Comparison of ENCODE assay signal across 25 cellular contexts in the genomic region with DNA sequence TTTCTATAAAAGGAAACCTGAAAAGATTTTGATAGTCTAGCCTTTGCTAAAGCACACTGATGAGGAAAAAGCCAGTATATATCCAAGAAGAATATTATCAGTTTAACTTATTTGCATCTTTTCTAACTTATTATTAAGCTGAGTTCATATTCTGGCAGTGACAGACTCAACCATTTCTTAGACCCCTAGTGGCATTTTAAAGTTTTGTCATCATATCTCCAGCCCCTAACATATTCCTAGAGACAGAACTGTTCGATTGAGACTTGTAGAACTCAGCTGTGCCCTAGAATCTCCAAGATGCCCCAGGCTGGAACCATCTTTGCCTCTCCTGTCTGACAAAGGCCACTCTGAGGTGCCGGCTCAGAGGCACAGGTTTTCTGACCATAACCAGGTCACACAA.
DNase-seq lines count a peak whose midpoint lies in the region; ATAC-seq and TF ChIP-seq lines count a peak whose summit lies in the region.
"Had no signal": no experiment of that assay in that cellular context is flagged by ENCODE, and none has a peak within 500 bp of the region (broad histone marks: within the 10 kb centered on the region; RNA-seq: fewer than 3 reads in every experiment).

No MANE protein-coding gene starts in this region.

- peaks cover 27% of the 10 kb centered on the region for H3K4me1 Mint-ChIP-seq in neural crest cell
- H3K4me1 Mint-ChIP-seq: activated CD4-positive, alpha-beta T cell treated with anti-CD3 and anti-CD28 coated beads, Interleukin-2, amount 10 ng/mL, durations not matched to agents 7 days and 5 days; CD14-positive monocyte had no signal

- peaks cover 2% of the 10 kb centered on the region for H3K9me3 Mint-ChIP-seq in neural crest cell
- H3K9me3 Mint-ChIP-seq: activated CD4-positive, alpha-beta T cell treated with anti-CD3 and anti-CD28 coated beads, Interleukin-2, amount 10 ng/mL, durations not matched to agents 7 days and 5 days; activated T-cell treated with anti-CD3 and anti-CD28 coated beads, Interleukin-2, amount 50 U/mL, for 24 hours; CD14-positive monocyte; dendritic cell treated with granulocyte-macrophage colony-stimulating factor and Interleukin-4, amounts not matched to agents 40 ng/mL and 50 ng/mL, for 4 days had no signal

- CTCF ChIA-PET in PC-3 (lab: Charles Lee): no interaction called here

- no peaks in the 10 kb centered on the region for H3K79me2 ChIP-seq in PC-3 (ENCODE audit: low read length)

- no peaks in the 10 kb centered on the region for H3K36me3 Mint-ChIP-seq in neural crest cell (ENCODE audit: low read depth)
- H3K36me3 Mint-ChIP-seq: CD14-positive monocyte had no signal

- H3K4me2 ChIP-seq in PC-3 (ENCODE audit: low read length): no peak overlapping the region

- DNase-seq in DMS 273 (lab: John Stamatoyannopoulos, UW; ENCODE audit: unreplicated experiment): peak; percentile 19
- peak; percentile 28 for DNase-seq in HuH-7 (ENCODE audit: low spot score)
- DNase-seq in PC-3: peak; percentile 14
- no peak for DNase-seq in neural crest cell (ENCODE audit: low read depth, low spot score)
- no peak for DNase-seq in stimulated activated CD4-positive, alpha-beta T cell treated with anti-CD3 and anti-CD28 coated beads, Interleukin-12 subunit alpha, Interleukin-12 subunit beta, amount 100 ng/mL, for 4 hours
- no peak for DNase-seq in T-helper 9 cell
- DNase-seq: activated CD4-positive, alpha-beta T cell treated with anti-CD3 and anti-CD28 coated beads, Interleukin-2, amount 10 ng/mL, durations not matched to agents 7 days and 5 days; activated gamma-delta T cell treated with Interleukin-2 at 50 U/mL for 16 hours; activated T-cell treated with anti-CD3 and anti-CD28 coated beads, Interleukin-2, amount 50 U/mL, for 24 hours; Calu3; caudate nucleus; gastrocnemius medialis; hypothalamus; KBM-7; left lung; mesenchymal stem cell; NCI-H146; SHP77; stimulated activated CD8-positive, alpha-beta memory T cell treated with anti-CD3 and anti-CD28 coated beads, Interleukin-4, amount 100 ng/mL, for 48 hours; SW 1271; T1000 had no signal

- TF ChIP-seq CTCF in PC-3 (conservative IDR thresholded peaks at IDR 0.05; ENCODE audit: low read depth, low read length) (peak; percentile 36; the same call in 1 of the 2 replicates), neural crest cell (conservative IDR thresholded peaks at IDR 0.05) (peak; percentile 39)

- POLR2A ChIA-PET in PC-3 (lab: Charles Lee; ENCODE audit: unreplicated experiment): no interaction called here

- no peak overlapping the region for H3K4me3 ChIP-seq in PC-3 (ENCODE audit: low read length)
- H3K4me3 ChIP-seq: gastrocnemius medialis, left lung, skin epidermis had no signal

- no peak overlapping the region for H3K9ac ChIP-seq in PC-3 (ENCODE audit: low read length)

- no peaks in the 10 kb centered on the region for H3K27me3 Mint-ChIP-seq in neural crest cell (ENCODE audit: low read depth)
- H3K27me3 Mint-ChIP-seq: activated CD4-positive, alpha-beta T cell treated with anti-CD3 and anti-CD28 coated beads, Interleukin-2, amount 10 ng/mL, durations not matched to agents 7 days and 5 days; activated T-cell treated with anti-CD3 and anti-CD28 coated beads, Interleukin-2, amount 50 U/mL, for 24 hours; dendritic cell treated with granulocyte-macrophage colony-stimulating factor and Interleukin-4, amounts not matched to agents 40 ng/mL and 50 ng/mL, for 4 days had no signal

- H3K4me3 Mint-ChIP-seq in neural crest cell: no peak overlapping the region
- H3K4me3 Mint-ChIP-seq: activated CD4-positive, alpha-beta T cell treated with anti-CD3 and anti-CD28 coated beads, Interleukin-2, amount 10 ng/mL, durations not matched to agents 7 days and 5 days; activated T-cell treated with anti-CD3 and anti-CD28 coated beads, Interleukin-2, amount 50 U/mL, for 24 hours; CD14-positive monocyte; dendritic cell treated with granulocyte-macrophage colony-stimulating factor and Interleukin-4, amounts not matched to agents 40 ng/mL and 50 ng/mL, for 4 days had no signal

- no peak overlapping the region for H2AFZ ChIP-seq in PC-3 (ENCODE audit: low read length)

- H4K20me1 ChIP-seq in PC-3 (ENCODE audit: low read length): no peaks in the 10 kb centered on the region

- H3K9me3 ChIP-seq in PC-3 (ENCODE audit: low read length): no peaks in the 10 kb centered on the region
- H3K9me3 ChIP-seq: gastrocnemius medialis, left lung had no signal

- H3F3A ChIP-seq in PC-3 (ENCODE audit: low read length, unreplicated experiment): no peaks in the 10 kb centered on the region

- ATAC-seq in PC-3: no peak
- ATAC-seq in HG03139 (IDR thresholded peaks at IDR 0.05; ENCODE audit: unreplicated experiment): no peak
- ATAC-seq: gastrocnemius medialis, left lung had no signal

- BruUV-seq in PC-3 (replicated peaks; lab: Mats Ljungman, UMichigan): no TSS peak

- H3K27ac ChIP-seq in PC-3 (ENCODE audit: low read length): no peak overlapping the region
- H3K27ac ChIP-seq: gastrocnemius medialis, left lung, skin epidermis had no signal

- intact Hi-C loops in PC-3 (cut with micrococcal nuclease): loop anchor here (1.0 to 10.0 kb wide), 2 partner anchors 196 to 495 kb away; no protein-coding TSS in a partner anchor

- H3K36me3 ChIP-seq in PC-3 (ENCODE audit: low read depth, low read length): no peaks in the 10 kb centered on the region
- H3K36me3 ChIP-seq: gastrocnemius medialis, left lung had no signal

- H3K27me3 ChIP-seq in PC-3 (ENCODE audit: low read length): 0 out of 2 replicates have a peak, but pooled peaks cover 12% of the 10 kb centered on the region
- H3K27me3 ChIP-seq: gastrocnemius medialis, left lung had no signal

- no peaks in the 10 kb centered on the region for H3K9me2 ChIP-seq in PC-3 (replicated peaks; ENCODE audit: low read length)

- H3K4me1 ChIP-seq in PC-3 (ENCODE audit: insufficient read depth, low read length): no peaks in the 10 kb centered on the region
- H3K4me1 ChIP-seq: left lung had no signal

- no peak overlapping the region for H3K27ac Mint-ChIP-seq in neural crest cell (ENCODE audit: unreplicated experiment)
- H3K27ac Mint-ChIP-seq: activated CD4-positive, alpha-beta T cell treated with anti-CD3 and anti-CD28 coated beads, Interleukin-2, amount 10 ng/mL, durations not matched to agents 7 days and 5 days; activated T-cell treated with anti-CD3 and anti-CD28 coated beads, Interleukin-2, amount 50 U/mL, for 24 hours; CD14-positive monocyte; dendritic cell treated with granulocyte-macrophage colony-stimulating factor and Interleukin-4, amounts not matched to agents 40 ng/mL and 50 ng/mL, for 4 days had no signal

Comparison
In these comparisons a context has a peak if more than half of its experiments do, and no peak if none do; other contexts are left out.
1. DNase-seq: peak in DMS 273 (single experiment), HuH-7 (single experiment) and PC-3 (single experiment); none in neural crest cell (single experiment), stimulated activated CD4-positive, alpha-beta T cell treated with anti-CD3 and anti-CD28 coated beads, Interleukin-12 subunit alpha, Interleukin-12 subunit beta, amount 100 ng/mL, for 4 hours (single experiment) and T-helper 9 cell (single experiment).